ENCODE assay signal across 16 cellular contexts in genomic region chr1:1322418-1322817, GRCh38. TPM values are rescaled to one million over a fixed set of nuclear protein-coding genes. Genes with fewer than 3 reads are reported as not detected.
DNase-seq lines count a peak whose midpoint lies in the region; ATAC-seq and TF ChIP-seq lines count a peak whose summit lies in the region.
"Had no signal": no experiment of that assay in that cellular context is flagged by ENCODE, and none has a peak within 500 bp of the region (broad histone marks: within the 10 kb centered on the region; RNA-seq: fewer than 3 reads in every experiment).

No MANE protein-coding gene starts in this region.

- no peak overlapping the region for H3K4me3 ChIP-seq in CD4-positive, CD25-positive, alpha-beta regulatory T cell (ENCODE audit: low read depth, low read length)
- no peak overlapping the region for H3K4me3 ChIP-seq in PC-3 (ENCODE audit: low read length)
- H3K4me3 ChIP-seq: SJCRH30, vagina had no signal

- peaks cover 28% of the 10 kb centered on the region for H3K36me3 ChIP-seq in CD4-positive, CD25-positive, alpha-beta regulatory T cell (ENCODE audit: control insufficient read depth, insufficient read depth, low read length)
- peaks cover 25% of the 10 kb centered on the region; the same call in 1 of the 2 replicates for H3K36me3 ChIP-seq in PC-3 (ENCODE audit: low read depth, low read length)

- peak overlapping the region in 1 of 3 donors; percentile 51 for H3K27ac Mint-ChIP-seq in CD4-positive, CD25-positive, alpha-beta regulatory T cell
- H3K27ac Mint-ChIP-seq in Calu3 (ENCODE audit: unreplicated experiment), result no peak overlapping the region
- H3K27ac Mint-ChIP-seq in activated naive CD8-positive, alpha-beta T cell treated with anti-CD3 and anti-CD28 coated beads for 36 hours, result no peak overlapping the region
- H3K27ac Mint-ChIP-seq in naive thymus-derived CD8-positive, alpha-beta T cell, result peak overlapping the region in 8 of 10 donors; percentile 9 to 88 (median 62)

- no peaks in the 10 kb centered on the region for H3K9me3 Mint-ChIP-seq in CD4-positive, CD25-positive, alpha-beta regulatory T cell
- no peaks in the 10 kb centered on the region for H3K9me3 Mint-ChIP-seq in Calu3 (ENCODE audit: low read depth, unreplicated experiment)
- H3K9me3 Mint-ChIP-seq in activated naive CD8-positive, alpha-beta T cell treated with anti-CD3 and anti-CD28 coated beads for 36 hours, result no peaks in the 10 kb centered on the region
- no peaks in the 10 kb centered on the region for H3K9me3 Mint-ChIP-seq in naive thymus-derived CD8-positive, alpha-beta T cell

- peak overlapping the region; percentile 33 to 86 (median 72) for H3K4me3 Mint-ChIP-seq in CD4-positive, CD25-positive, alpha-beta regulatory T cell
- H3K4me3 Mint-ChIP-seq in Calu3 (ENCODE audit: low read depth, unreplicated experiment), result peak overlapping the region; percentile 84
- peak overlapping the region; percentile 64 for H3K4me3 Mint-ChIP-seq in activated naive CD8-positive, alpha-beta T cell treated with anti-CD3 and anti-CD28 coated beads for 36 hours
- H3K4me3 Mint-ChIP-seq in naive thymus-derived CD8-positive, alpha-beta T cell, result peak overlapping the region; percentile 51 to 86 (median 79)

- H4K20me1 ChIP-seq in PC-3 (ENCODE audit: low read length), result peaks cover 29% of the 10 kb centered on the region

- H3F3A ChIP-seq in PC-3 (ENCODE audit: low read length, unreplicated experiment), result peaks cover 9% of the 10 kb centered on the region

- no peak for ATAC-seq in CD4-positive, CD25-positive, alpha-beta regulatory T cell (ENCODE audit: low read depth in 2 of 2)
- no peak for ATAC-seq in naive thymus-derived CD8-positive, alpha-beta T cell
- no peak for ATAC-seq in PC-3
- ATAC-seq: HCT116 had no signal

- no peak overlapping the region for H2AFZ ChIP-seq in PC-3 (ENCODE audit: low read length)

- DNase-seq in CD4-positive, CD25-positive, alpha-beta regulatory T cell, result no peak
- DNase-seq in Calu3, result no peak
- no peak for DNase-seq in activated naive CD8-positive, alpha-beta T cell treated with anti-CD3 and anti-CD28 coated beads for 36 hours
- no peak for DNase-seq in naive thymus-derived CD8-positive, alpha-beta T cell
- no peak for DNase-seq in PC-3
- no peak for DNase-seq in H4 (ENCODE audit: low spot score)
- DNase-seq in stimulated activated CD4-positive, alpha-beta T cell treated with anti-CD3 and anti-CD28 coated beads, Interleukin-4, amount 100 ng/mL, for 4 hours, result no peak
- DNase-seq: KG1; mesendoderm; NCI-H226; SJCRH30; stimulated activated naive CD4-positive, alpha-beta T cell treated with Interleukin-2 at 50 U/mL for 16 hours had no signal

- BruUV-seq in Calu3 (replicated peaks; lab: Mats Ljungman, UMichigan) (no TSS peak), PC-3 (replicated peaks; lab: Mats Ljungman, UMichigan) (no TSS peak)

- H3K4me1 Mint-ChIP-seq in CD4-positive, CD25-positive, alpha-beta regulatory T cell, result peaks cover 0 to 54% (median 8%) of the 10 kb centered on the region in 4 donors
- peaks cover 27% of the 10 kb centered on the region for H3K4me1 Mint-ChIP-seq in Calu3 (ENCODE audit: low read depth, unreplicated experiment)
- peaks cover 28% of the 10 kb centered on the region for H3K4me1 Mint-ChIP-seq in activated naive CD8-positive, alpha-beta T cell treated with anti-CD3 and anti-CD28 coated beads for 36 hours
- peaks cover 11 to 49% (median 34%) of the 10 kb centered on the region in 4 donors for H3K4me1 Mint-ChIP-seq in naive thymus-derived CD8-positive, alpha-beta T cell

- POLR2A ChIA-PET in naive thymus-derived CD8-positive, alpha-beta T cell (lab: Charles Lee), result interaction anchor here (0.7 kb wide), 1 partner anchor 114 kb away, joined by 7 read pairs; no protein-coding TSS in a partner anchor
- POLR2A ChIA-PET in PC-3 (lab: Charles Lee; ENCODE audit: unreplicated experiment), result no interaction called here

- H3K27ac ChIP-seq in CD4-positive, CD25-positive, alpha-beta regulatory T cell (ENCODE audit: insufficient read depth, low read length, poor library complexity, severe bottlenecking), result no peak overlapping the region
- no peak overlapping the region for H3K27ac ChIP-seq in PC-3 (ENCODE audit: low read length)
- H3K27ac ChIP-seq: BLaER1, SJCRH30, vagina had no signal

- no peaks in the 10 kb centered on the region for H3K9me3 ChIP-seq in CD4-positive, CD25-positive, alpha-beta regulatory T cell (ENCODE audit: control insufficient read depth in 2 of 2, low read length in 2 of 2)
- no peaks in the 10 kb centered on the region for H3K9me3 ChIP-seq in PC-3 (ENCODE audit: low read length)
- H3K9me3 ChIP-seq: BLaER1, SJCRH30, vagina had no signal

- no peak overlapping the region for H3K4me2 ChIP-seq in PC-3 (ENCODE audit: low read length)

- peaks cover 43% of the 10 kb centered on the region for H3K4me1 ChIP-seq in CD4-positive, CD25-positive, alpha-beta regulatory T cell (ENCODE audit: control insufficient read depth, insufficient read depth, low read length, poor library complexity, severe bottlenecking)
- H3K4me1 ChIP-seq in PC-3 (ENCODE audit: insufficient read depth, low read length), result peaks cover 48% of the 10 kb centered on the region

- TF ChIP-seq CTCF in Calu3 (IDR thresholded peaks at IDR 0.05; ENCODE audit: unreplicated experiment) (no peak), PC-3 (conservative IDR thresholded peaks at IDR 0.05; ENCODE audit: low read depth, low read length) (no peak)

- H3K9me2 ChIP-seq in PC-3 (replicated peaks; ENCODE audit: low read length), result no peaks in the 10 kb centered on the region

- CTCF ChIA-PET in Calu3 (lab: Charles Lee), result no interaction called here
- CTCF ChIA-PET in PC-3 (lab: Charles Lee), result no interaction called here

- intact Hi-C loops in Calu3 (cut with micrococcal nuclease; ENCODE audit: unreplicated experiment), result no loop called here
- intact Hi-C loops in PC-3 (cut with micrococcal nuclease), result no loop called here

- H3K79me2 ChIP-seq in PC-3 (ENCODE audit: low read length), result peaks cover 84% of the 10 kb centered on the region

- H3K36me3 Mint-ChIP-seq in CD4-positive, CD25-positive, alpha-beta regulatory T cell, result peaks cover 5% of the 10 kb centered on the region
- peaks cover 77% of the 10 kb centered on the region for H3K36me3 Mint-ChIP-seq in Calu3 (ENCODE audit: insufficient read depth, unreplicated experiment)
- H3K36me3 Mint-ChIP-seq in activated naive CD8-positive, alpha-beta T cell treated with anti-CD3 and anti-CD28 coated beads for 36 hours, result peaks cover 11% of the 10 kb centered on the region
- H3K36me3 Mint-ChIP-seq in naive thymus-derived CD8-positive, alpha-beta T cell, result peaks cover 0 to 25% (median 0%) of the 10 kb centered on the region in 3 donors

- H3K27me3 Mint-ChIP-seq in CD4-positive, CD25-positive, alpha-beta regulatory T cell, result no peaks in the 10 kb centered on the region
- no peaks in the 10 kb centered on the region for H3K27me3 Mint-ChIP-seq in Calu3 (ENCODE audit: unreplicated experiment)
- no peaks in the 10 kb centered on the region for H3K27me3 Mint-ChIP-seq in activated naive CD8-positive, alpha-beta T cell treated with anti-CD3 and anti-CD28 coated beads for 36 hours
- no peaks in the 10 kb centered on the region for H3K27me3 Mint-ChIP-seq in naive thymus-derived CD8-positive, alpha-beta T cell

- H3K27me3 ChIP-seq in CD4-positive, CD25-positive, alpha-beta regulatory T cell (ENCODE audit: control insufficient read depth, insufficient read depth, low read length), result no peaks in the 10 kb centered on the region
- no peaks in the 10 kb centered on the region for H3K27me3 ChIP-seq in PC-3 (ENCODE audit: low read length)
- H3K27me3 ChIP-seq: BLaER1, SJCRH30, vagina had no signal

- H3K9ac ChIP-seq in PC-3 (ENCODE audit: low read length), result no peak overlapping the region

RNA-seq across cellular contexts. Expression of gene INTS11, which starts 2.0 kb away (rescaled TPM):
- 138 TPM for total RNA-seq in CD4-positive, CD25-positive, alpha-beta regulatory T cell
- polyA plus RNA-seq in CD4-positive, CD25-positive, alpha-beta regulatory T cell, result 10 to 100 TPM; 66.2 to 74.0 (median 67.8) TPM
- 110 and 117 TPM in 2 replicates for total RNA-seq in Calu3 (2022)
- total RNA-seq in activated naive CD8-positive, alpha-beta T cell treated with anti-CD3 and anti-CD28 coated beads for 36 hours, result 100 to 1,000 TPM; 111 to 113 TPM
- 100 to 1,000 TPM; 171 to 174 TPM for total RNA-seq in naive thymus-derived CD8-positive, alpha-beta T cell
- 10 to 100 TPM; 51.7 to 65.1 (median 59.9) TPM for polyA plus RNA-seq in naive thymus-derived CD8-positive, alpha-beta T cell
- total RNA-seq in PC-3 (2014; rRNA removed), result 254 and 324 TPM in 2 replicates
- 76.9 and 88.3 TPM in 2 replicates for total RNA-seq in H4 (2014; rRNA removed; shearing (Covaris generic))

RNA-seq across cellular contexts. Expression of gene CPTP, which starts 2.2 kb away (rescaled TPM):
- 27.0 TPM for total RNA-seq in CD4-positive, CD25-positive, alpha-beta regulatory T cell
- polyA plus RNA-seq in CD4-positive, CD25-positive, alpha-beta regulatory T cell, result 10 to 100 TPM; 21.4 to 40.1 (median 32.6) TPM
- 20.1 and 23.7 TPM in 2 replicates for total RNA-seq in Calu3 (2022)
- total RNA-seq in activated naive CD8-positive, alpha-beta T cell treated with anti-CD3 and anti-CD28 coated beads for 36 hours, result 10 to 100 TPM; 12.2 to 13.7 TPM
- total RNA-seq in naive thymus-derived CD8-positive, alpha-beta T cell, result 10 to 100 TPM; 25.5 to 25.9 TPM
- polyA plus RNA-seq in naive thymus-derived CD8-positive, alpha-beta T cell, result 10 to 100 TPM in 2 of 3 donors, 1 to 10 TPM in 1; 9.3 to 19.9 (median 11.6) TPM
- 141 and 168 TPM in 2 replicates for total RNA-seq in PC-3 (2014; rRNA removed)
- 12.0 and 18.5 TPM in 2 replicates for total RNA-seq in H4 (2014; rRNA removed; shearing (Covaris generic))

RNA-seq across cellular contexts. Expression of gene TAS1R3, which starts 8.7 kb away (rescaled TPM):
- 2.0 TPM for total RNA-seq in CD4-positive, CD25-positive, alpha-beta regulatory T cell
- under 1 TPM in 2 of 4 donors, not detected in 2; 0.06 to 0.11 TPM for polyA plus RNA-seq in CD4-positive, CD25-positive, alpha-beta regulatory T cell
- total RNA-seq in Calu3 (2022) (0.24 and 0.42 TPM in 2 replicates), PC-3 (2014; rRNA removed) (1.9 and 4.3 TPM in 2 replicates)
- total RNA-seq in activated naive CD8-positive, alpha-beta T cell treated with anti-CD3 and anti-CD28 coated beads for 36 hours, result under 1 TPM; 0.06 to 0.20 TPM
- total RNA-seq in naive thymus-derived CD8-positive, alpha-beta T cell, result 1 to 10 TPM; 2.7 to 3.0 TPM
- polyA plus RNA-seq in naive thymus-derived CD8-positive, alpha-beta T cell, result under 1 TPM in 1 of 3 donors, not detected in 2; 0.10 TPM
- total RNA-seq in H4 (2014; rRNA removed; shearing (Covaris generic)), result not detected in 2 replicates
- total RNA-seq: epithelial cell of proximal tubule had no signal

RNA-seq across cellular contexts. Expression of gene PUSL1, which starts 14.0 kb away (rescaled TPM):
- total RNA-seq in CD4-positive, CD25-positive, alpha-beta regulatory T cell, result 18.3 TPM
- polyA plus RNA-seq in CD4-positive, CD25-positive, alpha-beta regulatory T cell, result 10 to 100 TPM; 17.7 to 21.0 (median 19.1) TPM
- total RNA-seq in Calu3 (2022) (22.7 and 24.7 TPM in 2 replicates), PC-3 (2014; rRNA removed) (132 and 142 TPM in 2 replicates)
- total RNA-seq in activated naive CD8-positive, alpha-beta T cell treated with anti-CD3 and anti-CD28 coated beads for 36 hours, result 10 to 100 TPM; 29.6 to 30.0 TPM
- total RNA-seq in naive thymus-derived CD8-positive, alpha-beta T cell, result 10 to 100 TPM; 19.6 to 23.4 TPM
- 10 to 100 TPM; 14.5 to 18.2 (median 17.7) TPM for polyA plus RNA-seq in naive thymus-derived CD8-positive, alpha-beta T cell
- 24.7 and 29.3 TPM in 2 replicates for total RNA-seq in H4 (2014; rRNA removed; shearing (Covaris generic))

RNA-seq across cellular contexts. Expression of gene ACAP3, which starts 14.7 kb away (rescaled TPM):
- total RNA-seq in CD4-positive, CD25-positive, alpha-beta regulatory T cell, result 75.5 TPM
- polyA plus RNA-seq in CD4-positive, CD25-positive, alpha-beta regulatory T cell, result 1 to 10 TPM; 2.7 to 9.0 (median 4.1) TPM
- total RNA-seq in Calu3 (2022) (41.1 and 48.3 TPM in 2 replicates), PC-3 (2014; rRNA removed) (116 and 178 TPM in 2 replicates)
- 10 to 100 TPM; 26.6 to 28.4 TPM for total RNA-seq in activated naive CD8-positive, alpha-beta T cell treated with anti-CD3 and anti-CD28 coated beads for 36 hours
- 10 to 100 TPM; 65.3 to 69.1 TPM for total RNA-seq in naive thymus-derived CD8-positive, alpha-beta T cell
- polyA plus RNA-seq in naive thymus-derived CD8-positive, alpha-beta T cell, result 1 to 10 TPM; 2.0 to 6.7 (median 3.5) TPM
- 10.6 and 16.6 TPM in 2 replicates for total RNA-seq in H4 (2014; rRNA removed; shearing (Covaris generic))

Comparison
In these comparisons a context has a peak if more than half of its experiments do, and no peak if none do; other contexts are left out.
1. H3K27ac Mint-ChIP-seq: peak in naive thymus-derived CD8-positive, alpha-beta T cell (8 of 10); none in Calu3 (single experiment) and activated naive CD8-positive, alpha-beta T cell treated with anti-CD3 and anti-CD28 coated beads for 36 hours (single experiment).
2. Peak in every context shown above with its lines, with median percentiles within 50 percentile points of each other: H3K4me3 Mint-ChIP-seq.